In the genomic region with DNA sequence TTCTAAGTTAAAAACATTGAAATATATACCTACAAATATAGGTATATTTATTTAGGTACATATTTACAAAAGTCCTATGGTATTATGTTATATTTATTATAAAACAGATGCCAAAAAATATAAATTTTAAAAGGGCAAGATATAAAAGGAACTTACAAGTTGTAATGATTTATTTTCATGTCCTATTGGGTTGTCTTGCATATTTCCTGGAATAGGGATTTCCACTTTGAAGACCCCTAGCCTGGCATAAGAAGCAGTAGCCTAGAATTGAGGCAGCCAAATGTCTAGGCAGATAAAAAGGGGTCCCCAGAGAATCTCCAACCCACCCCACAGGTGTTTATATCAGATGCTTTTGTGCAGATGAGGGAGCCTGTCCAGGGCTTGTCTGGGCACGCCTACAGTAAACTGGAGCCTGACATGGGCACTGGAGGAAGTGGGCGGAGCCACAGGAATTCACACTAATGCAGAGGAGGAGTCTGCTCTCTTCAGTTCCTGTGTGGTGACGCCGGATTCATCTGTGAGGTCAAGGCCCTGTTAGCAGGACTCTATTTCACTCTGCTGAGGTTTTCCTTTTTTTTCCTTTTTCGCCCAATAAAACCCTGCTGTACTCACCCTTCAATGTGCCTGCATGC, we compare ENCODE assay signal across 13 cellular contexts.
DNase-seq lines count a peak whose midpoint lies in the region; ATAC-seq, FAIRE-seq and TF ChIP-seq lines count a peak whose summit lies in the region.
"Had no signal": no experiment of that assay in that cellular context is flagged by ENCODE, and none has a peak within 500 bp of the region (broad histone marks: within the 10 kb centered on the region; RNA-seq: fewer than 3 reads in every experiment).

No MANE protein-coding gene starts in this region.

- peaks cover 28% of the 10 kb centered on the region for H3K4me1 Mint-ChIP-seq in MCF 10A (ENCODE audit: insufficient read depth, unreplicated experiment)
- no peaks in the 10 kb centered on the region for H3K4me1 Mint-ChIP-seq in activated CD8-positive, alpha-beta T cell treated with anti-CD3 and anti-CD28 coated beads, Interleukin-2, amount 10 ng/mL, durations not matched to agents 7 days and 5 days (ENCODE audit: low read depth)
- H3K4me1 Mint-ChIP-seq: B cell had no signal

- DNase-seq in MCF 10A (ENCODE audit: unreplicated experiment) (peak; percentile 47), breast epithelium (ENCODE audit: low spot score in 2 of 2) (no peak), NAMALWA (ENCODE audit: low spot score) (peak; percentile 12), testis (peak; percentile 16), left lobe of liver (ENCODE audit: low spot score) (no peak), GM12892 (ENCODE audit: insufficient read length) (no peak)
- DNase-seq in activated CD8-positive, alpha-beta T cell treated with anti-CD3 and anti-CD28 coated beads, Interleukin-2, amount 10 ng/mL, durations not matched to agents 7 days and 5 days, result peak; percentile 21
- DNase-seq: adrenal gland, NCI-H446 had no signal

- ATAC-seq in activated CD8-positive, alpha-beta T cell treated with anti-CD3 and anti-CD28 coated beads, Interleukin-2, amount 10 ng/mL, durations not matched to agents 7 days and 5 days, result peak; percentile 51
- ATAC-seq in left lobe of liver, result no peak
- ATAC-seq in GM18498 (IDR thresholded peaks at IDR 0.05; ENCODE audit: unreplicated experiment), result no peak

- H3K4me3 Mint-ChIP-seq in MCF 10A (ENCODE audit: unreplicated experiment), result no peak overlapping the region
- H3K4me3 Mint-ChIP-seq in activated CD8-positive, alpha-beta T cell treated with anti-CD3 and anti-CD28 coated beads, Interleukin-2, amount 10 ng/mL, durations not matched to agents 7 days and 5 days, result no peak overlapping the region
- H3K4me3 Mint-ChIP-seq: B cell, mesothelial cell of epicardium had no signal

- FAIRE-seq in GM12892 (lab: Jason Lieb, UNC), result no peak

- no TSS peak for BruUV-seq in MCF 10A (replicated peaks; lab: Mats Ljungman, UMichigan)

- no peaks in the 10 kb centered on the region for H3K9me3 ChIP-seq in breast epithelium
- H3K9me3 ChIP-seq in testis, result no peaks in the 10 kb centered on the region
- H3K9me3 ChIP-seq: adrenal gland, thoracic aorta had no signal

- POLR2A ChIA-PET in MCF 10A (lab: Yijun Ruan, JAX), result no interaction called here
- POLR2A ChIA-PET in activated CD8-positive, alpha-beta T cell treated with anti-CD3 and anti-CD28 coated beads, Interleukin-2, amount 10 ng/mL, durations not matched to agents 7 days and 5 days (lab: Charles Lee), result no interaction called here

- WGBS in testis, 2 donors, result 64 to 88% methylated on average over 5 of the region's 5 CpGs

- peaks cover 5% of the 10 kb centered on the region for H3K36me3 Mint-ChIP-seq in MCF 10A (ENCODE audit: insufficient read depth, unreplicated experiment)
- no peaks in the 10 kb centered on the region for H3K36me3 Mint-ChIP-seq in activated CD8-positive, alpha-beta T cell treated with anti-CD3 and anti-CD28 coated beads, Interleukin-2, amount 10 ng/mL, durations not matched to agents 7 days and 5 days (ENCODE audit: low read depth)
- H3K36me3 Mint-ChIP-seq: mesothelial cell of epicardium had no signal

- intact Hi-C loops in MCF 10A (cut with micrococcal nuclease), result loop anchor here (5.0 to 10.0 kb wide), 2 partner anchors 231 to 509 kb away; no protein-coding TSS in a partner anchor
- intact Hi-C loops in breast epithelium (cut with DNase I; ENCODE audit: low total_unique reads), result loop anchor here (5.0 kb wide), 1 partner anchor 1934 kb away; no protein-coding TSS in a partner anchor
- intact Hi-C loops in testis (cut with DNase I; ENCODE audit: low total_unique reads), result no loop called here

- CTCF ChIA-PET in MCF 10A (lab: Yijun Ruan, JAX), result interaction anchor here (0.7 kb wide), 1 partner anchor 201 kb away, joined by 3 read pairs; no protein-coding TSS in a partner anchor
- CTCF ChIA-PET in activated CD8-positive, alpha-beta T cell treated with anti-CD3 and anti-CD28 coated beads, Interleukin-2, amount 10 ng/mL, durations not matched to agents 7 days and 5 days (lab: Charles Lee), result no interaction called here

- H3K4me3 ChIP-seq in breast epithelium (no peak overlapping the region), testis (no peak overlapping the region)
- H3K4me3 ChIP-seq: adrenal gland, thoracic aorta had no signal

- H3K9me3 Mint-ChIP-seq in MCF 10A (ENCODE audit: unreplicated experiment), result peaks cover 12% of the 10 kb centered on the region
- peaks cover 18% of the 10 kb centered on the region for H3K9me3 Mint-ChIP-seq in activated CD8-positive, alpha-beta T cell treated with anti-CD3 and anti-CD28 coated beads, Interleukin-2, amount 10 ng/mL, durations not matched to agents 7 days and 5 days (ENCODE audit: insufficient read depth)

- peak overlapping the region; percentile 96 for H3K27ac Mint-ChIP-seq in MCF 10A (ENCODE audit: low read depth, unreplicated experiment)
- H3K27ac Mint-ChIP-seq in activated CD8-positive, alpha-beta T cell treated with anti-CD3 and anti-CD28 coated beads, Interleukin-2, amount 10 ng/mL, durations not matched to agents 7 days and 5 days, result no peak overlapping the region
- H3K27ac Mint-ChIP-seq: B cell, mesothelial cell of epicardium had no signal

- TF ChIP-seq POLR2A in breast epithelium (IDR thresholded peaks at IDR 0.05) (no peak), testis (IDR thresholded peaks at IDR 0.05) (no peak), GM12892 (IDR thresholded peaks at IDR 0.05; ENCODE audit: low read depth, low read length) (no peak)

- H3K4me1 ChIP-seq in breast epithelium (no peaks in the 10 kb centered on the region), testis (no peaks in the 10 kb centered on the region)
- H3K4me1 ChIP-seq: adrenal gland had no signal

- H3K36me3 ChIP-seq in breast epithelium (no peaks in the 10 kb centered on the region), testis (ENCODE audit: low read depth, missing control alignments) (no peaks in the 10 kb centered on the region)
- H3K36me3 ChIP-seq: adrenal gland, thoracic aorta had no signal

- H3K27me3 Mint-ChIP-seq in MCF 10A (ENCODE audit: insufficient read depth, unreplicated experiment), result no peaks in the 10 kb centered on the region
- no peaks in the 10 kb centered on the region for H3K27me3 Mint-ChIP-seq in activated CD8-positive, alpha-beta T cell treated with anti-CD3 and anti-CD28 coated beads, Interleukin-2, amount 10 ng/mL, durations not matched to agents 7 days and 5 days (ENCODE audit: low read depth)
- H3K27me3 Mint-ChIP-seq: B cell had no signal

- no peak for TF ChIP-seq CTCF in MCF 10A (IDR thresholded peaks at IDR 0.05; ENCODE audit: unreplicated experiment)
- no peak for TF ChIP-seq CTCF in breast epithelium (IDR thresholded peaks at IDR 0.05)
- TF ChIP-seq CTCF in testis (IDR thresholded peaks at IDR 0.05), result no peak

- H3K27me3 ChIP-seq in breast epithelium (no peaks in the 10 kb centered on the region), testis (no peaks in the 10 kb centered on the region)
- H3K27me3 ChIP-seq: adrenal gland had no signal

- H3K27ac ChIP-seq in breast epithelium (no peak overlapping the region), testis (no peak overlapping the region)
- H3K27ac ChIP-seq: adrenal gland, thoracic aorta had no signal

Comparison
In these comparisons a context has a peak if more than half of its experiments do, and no peak if none do; other contexts are left out.
1. DNase-seq: peak in MCF 10A (single experiment), NAMALWA (single experiment), activated CD8-positive, alpha-beta T cell treated with anti-CD3 and anti-CD28 coated beads, Interleukin-2, amount 10 ng/mL, durations not matched to agents 7 days and 5 days (single experiment) and testis (single experiment); none in breast epithelium (0 of 2), left lobe of liver (single experiment) and GM12892 (single experiment).